ENCODE assay signal across 8 cellular contexts in genomic region chr16:83813818-83814653, GRCh38. TPM values are rescaled to one million over a fixed set of nuclear protein-coding genes. Genes with fewer than 3 reads are reported as not detected.
DNase-seq lines count a peak whose midpoint lies in the region; ATAC-seq, FAIRE-seq and TF ChIP-seq lines count a peak whose summit lies in the region.

No MANE protein-coding gene starts in this region.

- H3K4me1 Mint-ChIP-seq in astrocyte (ENCODE audit: low read depth, unreplicated experiment) = peaks cover 26% of the 10 kb centered on the region

- no peak for TF ChIP-seq POLR2A in H54 (IDR thresholded peaks at IDR 0.05; ENCODE audit: low read depth, low read length)

- peaks cover 14% of the 10 kb centered on the region for H3K36me3 ChIP-seq in astrocyte (ENCODE audit: insufficient read depth, low read length)
- H3K36me3 ChIP-seq in lower lobe of right lung = peaks cover 36% of the 10 kb centered on the region

- H3K79me2 ChIP-seq in astrocyte (ENCODE audit: insufficient read depth, low read length) = peaks cover 26% of the 10 kb centered on the region

- TF ChIP-seq RAD21 in Ishikawa (IDR thresholded peaks at IDR 0.05; ENCODE audit: low read depth) = no peak

- DNase-seq in astrocyte (ENCODE audit: low read depth) (peak; percentile 73), lower lobe of right lung (no peak), OCI-M2 (lab: John Stamatoyannopoulos, UW; ENCODE audit: unreplicated experiment) (no peak), NCI-H526 treated with DMSO at 0.1 percent for 48 hours (lab: John Stamatoyannopoulos, UW) (no peak), H54 (ENCODE audit: insufficient read length, low spot score) (no peak)

- peak overlapping the region; percentile 47 for H3K27ac Mint-ChIP-seq in astrocyte (ENCODE audit: unreplicated experiment)

- H3K4me1 ChIP-seq in astrocyte (ENCODE audit: insufficient read depth, low read length) = peaks cover 26% of the 10 kb centered on the region
- peaks cover 42% of the 10 kb centered on the region for H3K4me1 ChIP-seq in lower lobe of right lung

- H3K9me3 Mint-ChIP-seq in astrocyte (ENCODE audit: unreplicated experiment) = peaks cover 3% of the 10 kb centered on the region

- H3K4me3 ChIP-seq in astrocyte (ENCODE audit: insufficient read depth, low read depth, low read length) (no peak overlapping the region), lower lobe of right lung (no peak overlapping the region)

- no peak overlapping the region for H2AFZ ChIP-seq in astrocyte (ENCODE audit: low read depth, low read length)

- no peaks in the 10 kb centered on the region for H3K9me3 ChIP-seq in astrocyte (ENCODE audit: insufficient read depth, low read depth, low read length)
- no peaks in the 10 kb centered on the region for H3K9me3 ChIP-seq in lower lobe of right lung

- TF ChIP-seq CTCF in astrocyte (IDR thresholded peaks at IDR 0.05; ENCODE audit: insufficient read depth, low read depth, low read length) = no peak
- no peak for TF ChIP-seq CTCF in lower lobe of right lung (IDR thresholded peaks at IDR 0.05)

- H4K20me1 ChIP-seq in astrocyte (ENCODE audit: insufficient read depth, low read length) = peaks cover 21% of the 10 kb centered on the region

- TF ChIP-seq EP300 in Ishikawa (IDR thresholded peaks at IDR 0.05; ENCODE audit: borderline replicate concordance) = no peak

- FAIRE-seq in astrocyte (lab: Jason Lieb, UNC) = no peak
- no peak for FAIRE-seq in H54 (lab: Jason Lieb, UNC)

- H3K9ac ChIP-seq in astrocyte (ENCODE audit: low read length) = peak overlapping the region; percentile 33

- H3K4me3 Mint-ChIP-seq in astrocyte (ENCODE audit: unreplicated experiment) = no peak overlapping the region

- peaks cover 14% of the 10 kb centered on the region for H3K36me3 Mint-ChIP-seq in astrocyte (ENCODE audit: low read depth, unreplicated experiment)

- ATAC-seq in GM18519 (IDR thresholded peaks at IDR 0.05; ENCODE audit: low FRiP score, unreplicated experiment) (peak; percentile 67), lower lobe of right lung (peak; percentile 76 to 86), GM21515 (IDR thresholded peaks at IDR 0.05; ENCODE audit: unreplicated experiment) (no peak)

- H3K4me2 ChIP-seq in astrocyte (ENCODE audit: low read length) = peak overlapping the region; percentile 60

- intact Hi-C loops in lower lobe of right lung (cut with DNase I) = no loop called here

- peaks cover 18% of the 10 kb centered on the region for H3K27me3 Mint-ChIP-seq in astrocyte (ENCODE audit: low read depth, unreplicated experiment)

- H3K27ac ChIP-seq in astrocyte (ENCODE audit: low read depth, low read length) (peak overlapping the region; percentile 64), lower lobe of right lung (peak overlapping the region; percentile 59)

- H3K27me3 ChIP-seq in astrocyte (ENCODE audit: insufficient read depth, low read length) = no peaks in the 10 kb centered on the region
- H3K27me3 ChIP-seq in lower lobe of right lung (ENCODE audit: low read depth) = no peaks in the 10 kb centered on the region

TF ChIP-seq in Ishikawa, 13 proteins besides CTCF, POLR2A, EP300 and RAD21:
- TF ChIP-seq TCF12 (IDR thresholded peaks at IDR 0.05; ENCODE audit: low read depth) = peak; percentile 47; the same call in 1 of the 2 replicates
- TF ChIP-seq NFIC (IDR thresholded peaks at IDR 0.05) = no peak

RNA-seq across cellular contexts. Expression of gene HSBP1, which starts 6.3 kb away (rescaled TPM):
- total RNA-seq in astrocyte (148 and 179 TPM in 2 replicates), lower lobe of right lung (105 TPM)
